ENCODE assay signal across 9 cellular contexts in the genomic region with DNA sequence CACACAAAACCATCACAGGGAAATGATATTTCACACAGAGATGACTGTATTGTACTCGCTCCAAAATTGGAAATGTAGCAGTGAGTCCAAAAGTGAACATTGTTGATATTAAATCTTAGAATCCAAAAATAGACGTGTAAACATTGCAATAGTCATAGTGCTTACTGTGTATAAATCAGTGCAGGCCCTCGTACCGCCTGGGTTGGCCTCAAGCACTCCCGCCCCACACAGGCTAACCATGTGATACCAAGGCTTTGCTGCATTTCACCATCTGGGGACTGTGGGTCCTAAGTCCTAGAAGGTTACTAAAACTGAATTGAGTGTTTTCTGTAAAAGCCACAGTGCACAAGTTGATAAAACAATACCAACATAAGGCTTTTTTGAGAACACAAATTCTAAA.
DNase-seq lines count a peak whose midpoint lies in the region; TF ChIP-seq lines count a peak whose summit lies in the region.
"Had no signal": no experiment of that assay in that cellular context is flagged by ENCODE, and none has a peak within 500 bp of the region (broad histone marks: within the 10 kb centered on the region; RNA-seq: fewer than 3 reads in every experiment).

No MANE protein-coding gene starts in this region.

- H3K9me3 Mint-ChIP-seq in immature natural killer cell (no peaks in the 10 kb centered on the region), endothelial cell (ENCODE audit: unreplicated experiment) (no peaks in the 10 kb centered on the region)

- H3K4me3 Mint-ChIP-seq in immature natural killer cell (peak overlapping the region in 4 of 5 donors; percentile 2 to 61 (median 16)), endothelial cell (ENCODE audit: unreplicated experiment) (no peak overlapping the region)

- H3K4me1 Mint-ChIP-seq in immature natural killer cell (peaks cover 75 to 87% of the 10 kb centered on the region in 2 donors), endothelial cell (ENCODE audit: unreplicated experiment) (peaks cover 52% of the 10 kb centered on the region)

- DNase-seq in EH (ENCODE audit: low read depth), result peak; percentile 78
- peak; percentile 30 to 88 for DNase-seq in ascending aorta (ENCODE audit: low spot score in 2 of 2)
- no peak for DNase-seq in immature natural killer cell
- peak; percentile 59 for DNase-seq in skeletal muscle cell (ENCODE audit: low read depth)
- DNase-seq in stimulated activated CD4-positive, alpha-beta T cell treated with anti-CD3 and anti-CD28 coated beads, Interleukin-15, amount 100 ng/mL, for 24 hours, result no peak
- no peak for DNase-seq in ecto neural progenitor cell (ENCODE audit: low spot score)
- no peak for DNase-seq in stimulated activated naive CD4-positive, alpha-beta T cell treated with Interleukin-2 at 50 U/mL for 16 hours (lab: John Stamatoyannopoulos, UW)
- no peak for DNase-seq in endothelial cell (ENCODE audit: low spot score)
- DNase-seq: cortex of kidney had no signal

- H3K27me3 Mint-ChIP-seq in immature natural killer cell (ENCODE audit: low read depth in 3 of 3) (peaks cover 0 to 4% (median 0%) of the 10 kb centered on the region in 3 donors), endothelial cell (ENCODE audit: unreplicated experiment) (peaks cover 3% of the 10 kb centered on the region)

- peak overlapping the region in 1 of 2 donors; percentile 2 for H3K4me3 ChIP-seq in ascending aorta
- no peak overlapping the region for H3K4me3 ChIP-seq in skeletal muscle cell (ENCODE audit: low read depth, low read length)

- H3K9me3 ChIP-seq in ascending aorta, result no peaks in the 10 kb centered on the region

- H3K36me3 ChIP-seq in ascending aorta, result no peaks in the 10 kb centered on the region

- peak overlapping the region; percentile 6 to 76 (median 63) for H3K27ac Mint-ChIP-seq in immature natural killer cell
- no peak overlapping the region for H3K27ac Mint-ChIP-seq in endothelial cell (ENCODE audit: unreplicated experiment)

- no peak for TF ChIP-seq CTCF in ascending aorta (IDR thresholded peaks at IDR 0.05)
- TF ChIP-seq CTCF in endothelial cell (IDR thresholded peaks at IDR 0.05; ENCODE audit: unreplicated experiment), result no peak

- peak overlapping the region; percentile 51 to 67 for H3K27ac ChIP-seq in ascending aorta

- intact Hi-C loops in ascending aorta (cut with DNase I), result loop anchor here (2.0 to 10.0 kb wide), 3 partner anchors 44 to 1289 kb away; a partner anchor contains a TSS

- H3K27me3 ChIP-seq in ascending aorta, result no peaks in the 10 kb centered on the region

- H3K36me3 Mint-ChIP-seq in immature natural killer cell, result no peaks in the 10 kb centered on the region
- H3K36me3 Mint-ChIP-seq in endothelial cell (ENCODE audit: low read depth, unreplicated experiment), result peaks cover 4% of the 10 kb centered on the region

- peaks cover 9 to 41% of the 10 kb centered on the region in 2 donors for H3K4me1 ChIP-seq in ascending aorta

Comparison
In these comparisons a context has a peak if more than half of its experiments do, and no peak if none do; other contexts are left out.
1. DNase-seq: peak in EH (single experiment), ascending aorta (2 of 2) and skeletal muscle cell (single experiment); none in immature natural killer cell (0 of 3), stimulated activated CD4-positive, alpha-beta T cell treated with anti-CD3 and anti-CD28 coated beads, Interleukin-15, amount 100 ng/mL, for 24 hours (single experiment), ecto neural progenitor cell (single experiment), stimulated activated naive CD4-positive, alpha-beta T cell treated with Interleukin-2 at 50 U/mL for 16 hours (single experiment) and endothelial cell (single experiment).